Comparison of ENCODE assay signal across 8 cellular contexts in genomic region chr9:93058357-93059096, GRCh38. TPM values are rescaled to one million over a fixed set of nuclear protein-coding genes. Genes with fewer than 3 reads are reported as not detected.
DNase-seq lines count a peak whose midpoint lies in the region; ATAC-seq and TF ChIP-seq lines count a peak whose summit lies in the region.

TSS of gene SUSD3 (plus strand) at chr9:93058701. CDS start at chr9:93058743, 42 bp downstream.

- peak in 6 of 7 experiments; percentile 52 to 84 (median 65) for DNase-seq in CD8-positive, alpha-beta T cell
- peak; percentile 68 for DNase-seq in activated CD4-positive, alpha-beta T cell treated with anti-CD3 and anti-CD28 coated beads, Interleukin-2, amount 50 U/mL, for 1 hour
- DNase-seq in effector CD4-positive, alpha-beta T cell, result peak; percentile 59
- DNase-seq in stimulated activated naive CD8-positive, alpha-beta T cell treated with anti-CD3 and anti-CD28 coated beads, Interleukin-15, amount 100 ng/mL, for 72 hours, result peak; percentile 57 to 71

- H3K9me3 ChIP-seq in CD8-positive, alpha-beta T cell (ENCODE audit: low read length), result no peaks in the 10 kb centered on the region
- H3K9me3 ChIP-seq in HUES6 (ENCODE audit: control insufficient read depth, insufficient read depth, low read depth, low read length) (no peaks in the 10 kb centered on the region), muscle layer of colon (ENCODE audit: low read length) (no peaks in the 10 kb centered on the region)

- H3K4me1 Mint-ChIP-seq in CD8-positive, alpha-beta T cell (ENCODE audit: low read depth), result peaks cover 80% of the 10 kb centered on the region
- H3K4me1 Mint-ChIP-seq in stimulated activated naive CD8-positive, alpha-beta T cell treated with anti-CD3 and anti-CD28 coated beads, Interleukin-15, amount 100 ng/mL, for 72 hours, result peaks cover 82% of the 10 kb centered on the region

- peak; percentile 63 for ATAC-seq in CD8-positive, alpha-beta T cell
- ATAC-seq in GM19455 (IDR thresholded peaks at IDR 0.05; ENCODE audit: unreplicated experiment) (peak; percentile 49), HG03025 (IDR thresholded peaks at IDR 0.05; ENCODE audit: low FRiP score, unreplicated experiment) (no peak)
- ATAC-seq in stimulated activated naive CD8-positive, alpha-beta T cell treated with anti-CD3 and anti-CD28 coated beads, Interleukin-15, amount 100 ng/mL, for 72 hours, result peak; percentile 75

- H3K4me1 ChIP-seq in CD8-positive, alpha-beta T cell (ENCODE audit: insufficient read depth, low read length), result peaks cover 81% of the 10 kb centered on the region
- H3K4me1 ChIP-seq in HUES6 (ENCODE audit: control insufficient read depth, insufficient read depth, low read length) (peaks cover 44% of the 10 kb centered on the region), muscle layer of colon (ENCODE audit: insufficient read depth, low read length) (peaks cover 16% of the 10 kb centered on the region)

- no peaks in the 10 kb centered on the region for H3K36me3 ChIP-seq in CD8-positive, alpha-beta T cell (ENCODE audit: insufficient read depth, low read length)
- H3K36me3 ChIP-seq in HUES6 (ENCODE audit: control insufficient read depth, insufficient read depth, low read length) (no peaks in the 10 kb centered on the region), muscle layer of colon (ENCODE audit: insufficient read depth, low read length) (no peaks in the 10 kb centered on the region)

- TF ChIP-seq CTCF in CD8-positive, alpha-beta T cell (IDR thresholded peaks at IDR 0.05), result no peak

- no peaks in the 10 kb centered on the region for H3K27me3 Mint-ChIP-seq in CD8-positive, alpha-beta T cell (ENCODE audit: low read depth)
- H3K27me3 Mint-ChIP-seq in stimulated activated naive CD8-positive, alpha-beta T cell treated with anti-CD3 and anti-CD28 coated beads, Interleukin-15, amount 100 ng/mL, for 72 hours, result no peaks in the 10 kb centered on the region

- H3K27me3 ChIP-seq in CD8-positive, alpha-beta T cell (ENCODE audit: insufficient read depth, low read length), result no peaks in the 10 kb centered on the region
- H3K27me3 ChIP-seq in HUES6 (ENCODE audit: control insufficient read depth, insufficient read depth, low read length), result peaks cover 5% of the 10 kb centered on the region; the same call in 1 of the 2 replicates
- H3K27me3 ChIP-seq in muscle layer of colon (ENCODE audit: control insufficient read depth in 1 of 2, insufficient read depth in 2 of 2, low read length in 2 of 2), result no peaks in the 10 kb centered on the region

- intact Hi-C loops in CD8-positive, alpha-beta T cell (cut with DNase I, micrococcal nuclease), result loop anchor here in 1 of 2 experiments (1.0 to 2.0 kb wide), 2 partner anchors 18 to 37 kb away; no protein-coding TSS in a partner anchor

- peak within 1 kb of the TSS; percentile 100 for H3K27ac Mint-ChIP-seq in CD8-positive, alpha-beta T cell
- H3K27ac Mint-ChIP-seq in stimulated activated naive CD8-positive, alpha-beta T cell treated with anti-CD3 and anti-CD28 coated beads, Interleukin-15, amount 100 ng/mL, for 72 hours, result peak within 1 kb of the TSS; percentile 95 to 98

- CTCF ChIA-PET in CD8-positive, alpha-beta T cell (lab: Charles Lee), result interaction anchor here (1.1 to 3.1 kb wide), 3 partner anchors 27 to 54 kb away, joined by 3 to 10 read pairs (median 7); no protein-coding TSS in a partner anchor

- H3K36me3 Mint-ChIP-seq in CD8-positive, alpha-beta T cell, result peaks cover 5% of the 10 kb centered on the region

- H3K27ac ChIP-seq in CD8-positive, alpha-beta T cell (ENCODE audit: low read depth, low read length), result peak within 1 kb of the TSS; percentile 83
- no peak within 1 kb of the TSS for H3K27ac ChIP-seq in HUES6 (ENCODE audit: low read depth, low read length)
- peak within 1 kb of the TSS; percentile 32 for H3K27ac ChIP-seq in muscle layer of colon (ENCODE audit: low read depth, low read length)

- H3K4me3 Mint-ChIP-seq in CD8-positive, alpha-beta T cell, result peak within 1 kb of the TSS; percentile 91
- H3K4me3 Mint-ChIP-seq in stimulated activated naive CD8-positive, alpha-beta T cell treated with anti-CD3 and anti-CD28 coated beads, Interleukin-15, amount 100 ng/mL, for 72 hours, result peak within 1 kb of the TSS; percentile 89 to 92

- no peaks in the 10 kb centered on the region for H3K9me3 Mint-ChIP-seq in CD8-positive, alpha-beta T cell
- H3K9me3 Mint-ChIP-seq in stimulated activated naive CD8-positive, alpha-beta T cell treated with anti-CD3 and anti-CD28 coated beads, Interleukin-15, amount 100 ng/mL, for 72 hours, result no peaks in the 10 kb centered on the region

- H3K9ac ChIP-seq in HUES6 (ENCODE audit: low read length) (no peak within 1 kb of the TSS), muscle layer of colon (ENCODE audit: low read length) (no peak within 1 kb of the TSS)

- peak within 1 kb of the TSS; percentile 91 for H3K4me3 ChIP-seq in CD8-positive, alpha-beta T cell (ENCODE audit: low read depth, low read length)
- peak within 1 kb of the TSS; percentile 58 for H3K4me3 ChIP-seq in HUES6 (ENCODE audit: low read depth, low read length)
- peak within 1 kb of the TSS; percentile 49 to 57 for H3K4me3 ChIP-seq in muscle layer of colon (ENCODE audit: low read depth in 1 of 2, low read length in 2 of 2)

- POLR2A ChIA-PET in CD8-positive, alpha-beta T cell (lab: Charles Lee), result interaction anchor here (1.0 to 2.9 kb wide), 8 partner anchors 21 to 94 kb away, joined by 3 to 29 read pairs (median 9); partner anchors contain the start of gene CARD19

RNA-seq across cellular contexts. Expression of gene SUSD3, which starts in this region (rescaled TPM):
- total RNA-seq in CD8-positive, alpha-beta T cell, result 10 to 100 TPM; 20.6 to 22.7 TPM
